In genomic region chr9:1879501-1879900, GRCh38 we compare ENCODE assay signal across 1 cellular context.
TF ChIP-seq lines count a peak whose summit lies in the region.

No MANE protein-coding gene starts in this region.

TF ChIP-seq in GM12878, 131 proteins besides CTCF, POLR2A, EP300 and RAD21 (continued from another document):
- 0 out of 2 replicates have a peak, but pooled peaks have one; percentile 34 for TF ChIP-seq TAF1 (IDR thresholded peaks at IDR 0.05; ENCODE audit: borderline replicate concordance, low read depth, low read length)
- peak; percentile 83 for TF ChIP-seq BMI1 (IDR thresholded peaks at IDR 0.05; ENCODE audit: borderline replicate concordance)
- no peak for TF ChIP-seq PML (IDR thresholded peaks at IDR 0.05; ENCODE audit: low read length)
- peak; percentile 75 for TF ChIP-seq SP1 (IDR thresholded peaks at IDR 0.05; ENCODE audit: low read depth, low read length)
